8 cellular contexts compared by ENCODE assay signal in genomic region chr1:234478152-234478480, GRCh38. TPM values are rescaled to one million over a fixed set of nuclear protein-coding genes. Genes with fewer than 3 reads are reported as not detected.
A peak's percentile ranks its signal among the peaks of the same experiment; 100 is the strongest.
DNase-seq lines count a peak whose midpoint lies in the region; ATAC-seq, FAIRE-seq and TF ChIP-seq lines count a peak whose summit lies in the region.

No MANE protein-coding gene starts in this region.

- POLR2A ChIA-PET in A673 (lab: Charles Lee; ENCODE audit: low non-redundant PET) (no interaction called here), endothelial cell of umbilical vein (lab: Charles Lee) (no interaction called here)
- POLR2A ChIA-PET in activated CD8-positive, alpha-beta T cell treated with anti-CD3 and anti-CD28 coated beads, Interleukin-2, amount 10 ng/mL, durations not matched to agents 7 days and 5 days (lab: Charles Lee), result interaction anchor here (0.8 to 1.7 kb wide), 12 partner anchors 9 to 509 kb away, joined by 3 to 7 read pairs (median 3); partner anchors contain the start of genes COA6 and IRF2BP2
- POLR2A ChIA-PET in naive thymus-derived CD8-positive, alpha-beta T cell (lab: Charles Lee), result interaction anchor here (0.7 to 3.2 kb wide), 13 partner anchors 9 to 1027 kb away, joined by 3 to 30 read pairs (median 9); partner anchors contain the start of genes B3GALNT2, COA6, IRF2BP2 and RBM34

- H3K27me3 Mint-ChIP-seq in activated CD8-positive, alpha-beta T cell treated with anti-CD3 and anti-CD28 coated beads, Interleukin-2, amount 10 ng/mL, durations not matched to agents 7 days and 5 days (ENCODE audit: low read depth), result peaks cover 14% of the 10 kb centered on the region
- H3K27me3 Mint-ChIP-seq in naive thymus-derived CD8-positive, alpha-beta T cell, result peaks cover 0 to 14% (median 6%) of the 10 kb centered on the region in 5 donors

- DNase-seq in A673 (ENCODE audit: low spot score), result peak; percentile 54
- peak; percentile 65 for DNase-seq in NCI-H345 (lab: John Stamatoyannopoulos, UW)
- peak; percentile 80 for DNase-seq in activated CD8-positive, alpha-beta T cell treated with anti-CD3 and anti-CD28 coated beads, Interleukin-2, amount 10 ng/mL, durations not matched to agents 7 days and 5 days
- DNase-seq in endothelial cell of umbilical vein (ENCODE audit: low read depth, low spot score), result no peak
- DNase-seq in naive thymus-derived CD8-positive, alpha-beta T cell, result peak; percentile 65 to 89 (median 76)
- DNase-seq in stimulated activated naive CD4-positive, alpha-beta T cell treated with Interleukin-2 at 50 U/mL for 16 hours (lab: John Stamatoyannopoulos, UW), result peak; percentile 68

- peaks cover 9% of the 10 kb centered on the region for H3K36me3 Mint-ChIP-seq in activated CD8-positive, alpha-beta T cell treated with anti-CD3 and anti-CD28 coated beads, Interleukin-2, amount 10 ng/mL, durations not matched to agents 7 days and 5 days (ENCODE audit: low read depth)
- no peaks in the 10 kb centered on the region for H3K36me3 Mint-ChIP-seq in naive thymus-derived CD8-positive, alpha-beta T cell

- H3K36me3 ChIP-seq in A673 (ENCODE audit: insufficient read depth, low read length, poor library complexity, severe bottlenecking) (no peaks in the 10 kb centered on the region), endothelial cell of umbilical vein (ENCODE audit: control insufficient read depth in 2 of 2, extremely low read depth in 1 of 2, insufficient read depth in 2 of 2, low read length in 2 of 2) (no peaks in the 10 kb centered on the region)

- peak overlapping the region; percentile 81 for H3K27ac Mint-ChIP-seq in activated CD8-positive, alpha-beta T cell treated with anti-CD3 and anti-CD28 coated beads, Interleukin-2, amount 10 ng/mL, durations not matched to agents 7 days and 5 days
- peak overlapping the region; percentile 58 to 96 (median 92) for H3K27ac Mint-ChIP-seq in naive thymus-derived CD8-positive, alpha-beta T cell

- no TSS peak for BruUV-seq in A673 (replicated peaks; lab: Mats Ljungman, UMichigan)
- BruUV-seq in endothelial cell of umbilical vein (replicated peaks; lab: Mats Ljungman, UMichigan), result no TSS peak

- peak overlapping the region; percentile 61 for H3K4me3 ChIP-seq in A673 (ENCODE audit: low read depth, low read length, poor library complexity, severe bottlenecking)
- H3K4me3 ChIP-seq in endothelial cell of umbilical vein (replicated peaks in 1 of 3; ENCODE audit: insufficient read depth in 1 of 3, low read depth in 1 of 3, low read length in 3 of 3), result peak overlapping the region; percentile 37 to 78 (median 48)

- H4K20me1 ChIP-seq in endothelial cell of umbilical vein (replicated peaks; ENCODE audit: control insufficient read depth, extremely low read depth, insufficient read depth, low read length), result no peaks in the 10 kb centered on the region

- CTCF ChIA-PET in A673 (lab: Charles Lee) (no interaction called here), endothelial cell of umbilical vein (lab: Charles Lee) (interaction anchor here (0.6 to 2.1 kb wide), 7 partner anchors 9 to 939 kb away, joined by 3 to 10 read pairs (median 4); partner anchors contain the start of gene COA6)
- CTCF ChIA-PET in activated CD8-positive, alpha-beta T cell treated with anti-CD3 and anti-CD28 coated beads, Interleukin-2, amount 10 ng/mL, durations not matched to agents 7 days and 5 days (lab: Charles Lee), result interaction anchor here (0.7 to 2.1 kb wide), 11 partner anchors 9 to 938 kb away, joined by 3 to 10 read pairs (median 3); no protein-coding TSS in a partner anchor

- ATAC-seq in GM18858 (IDR thresholded peaks at IDR 0.05; ENCODE audit: unreplicated experiment) (peak; percentile 26), HG03039 (IDR thresholded peaks at IDR 0.05; ENCODE audit: unreplicated experiment) (peak; percentile 50)
- ATAC-seq in activated CD8-positive, alpha-beta T cell treated with anti-CD3 and anti-CD28 coated beads, Interleukin-2, amount 10 ng/mL, durations not matched to agents 7 days and 5 days, result peak; percentile 85
- peak; percentile 81 to 85 for ATAC-seq in naive thymus-derived CD8-positive, alpha-beta T cell

- H3K4me2 ChIP-seq in endothelial cell of umbilical vein (ENCODE audit: insufficient read depth, low read length), result peak overlapping the region; percentile 95

- no peaks in the 10 kb centered on the region for H3K9me1 ChIP-seq in endothelial cell of umbilical vein (replicated peaks; ENCODE audit: control insufficient read depth, extremely low read depth, insufficient read depth, low read length)

- peaks cover 51% of the 10 kb centered on the region for H3K4me1 Mint-ChIP-seq in activated CD8-positive, alpha-beta T cell treated with anti-CD3 and anti-CD28 coated beads, Interleukin-2, amount 10 ng/mL, durations not matched to agents 7 days and 5 days (ENCODE audit: low read depth)
- peaks cover 20 to 48% (median 48%) of the 10 kb centered on the region in 4 donors for H3K4me1 Mint-ChIP-seq in naive thymus-derived CD8-positive, alpha-beta T cell

- H3K27me3 ChIP-seq in A673 (replicated peaks; ENCODE audit: insufficient read depth, low read depth, low read length, poor library complexity) (peaks cover 9% of the 10 kb centered on the region), endothelial cell of umbilical vein (ENCODE audit: control insufficient read depth in 2 of 2, insufficient read depth in 2 of 2, low read length in 2 of 2) (peaks cover 16 to 21% of the 10 kb centered on the region in 2 experiments)

- H3K4me1 ChIP-seq in A673 (ENCODE audit: insufficient read depth, low read length, poor library complexity, severe bottlenecking) (peaks cover 24% of the 10 kb centered on the region), endothelial cell of umbilical vein (ENCODE audit: control insufficient read depth, extremely low read depth, insufficient read depth, low read length) (peaks cover 11% of the 10 kb centered on the region)

- H3K9me3 ChIP-seq in A673 (ENCODE audit: low read depth, low read length, poor library complexity, severe bottlenecking) (no peaks in the 10 kb centered on the region), endothelial cell of umbilical vein (replicated peaks; ENCODE audit: control insufficient read depth, insufficient read depth, low read length) (no peaks in the 10 kb centered on the region)

- H3K4me3 Mint-ChIP-seq in activated CD8-positive, alpha-beta T cell treated with anti-CD3 and anti-CD28 coated beads, Interleukin-2, amount 10 ng/mL, durations not matched to agents 7 days and 5 days, result peak overlapping the region; percentile 83
- H3K4me3 Mint-ChIP-seq in naive thymus-derived CD8-positive, alpha-beta T cell, result peak overlapping the region; percentile 81 to 93 (median 90)

- FAIRE-seq in endothelial cell of umbilical vein (lab: Jason Lieb, UNC), result no peak

- peaks cover 9% of the 10 kb centered on the region for H3K79me2 ChIP-seq in endothelial cell of umbilical vein (ENCODE audit: control insufficient read depth, insufficient read depth, low read length)

- intact Hi-C loops in A673 (cut with micrococcal nuclease; ENCODE audit: unreplicated experiment), result loop anchor here (1.0 kb wide), 1 partner anchor 363 kb away; no protein-coding TSS in a partner anchor
- intact Hi-C loops in endothelial cell of umbilical vein (cut with micrococcal nuclease), result loop anchor here (1.0 to 10.0 kb wide), 4 partner anchors 105 to 1027 kb away; partner anchors contain the start of genes B3GALNT2 and COA6

- dilution Hi-C loops in endothelial cell of umbilical vein (cut with MboI; ENCODE audit: extremely low pct_ligation_motif_present, low sequenced_read_pairs), result no loop called here

- H3K9ac ChIP-seq in endothelial cell of umbilical vein (replicated peaks; ENCODE audit: extremely low read depth, insufficient read depth, low read length), result peak overlapping the region; percentile 63

- H2AFZ ChIP-seq in endothelial cell of umbilical vein (ENCODE audit: low read depth, low read length), result peak overlapping the region; percentile 80

- no peak for TF ChIP-seq CTCF in A673 (conservative IDR thresholded peaks at IDR 0.05; ENCODE audit: low read depth, low read length)
- TF ChIP-seq CTCF in endothelial cell of umbilical vein (IDR thresholded peaks at IDR 0.05; ENCODE audit: extremely low read depth in 1 of 2, insufficient read depth in 1 of 2, low read depth in 1 of 2, low read length in 2 of 2), result no peak

- H3K9me3 Mint-ChIP-seq in activated CD8-positive, alpha-beta T cell treated with anti-CD3 and anti-CD28 coated beads, Interleukin-2, amount 10 ng/mL, durations not matched to agents 7 days and 5 days (ENCODE audit: insufficient read depth), result no peaks in the 10 kb centered on the region
- no peaks in the 10 kb centered on the region for H3K9me3 Mint-ChIP-seq in naive thymus-derived CD8-positive, alpha-beta T cell

- TF ChIP-seq POLR2A in endothelial cell of umbilical vein (IDR thresholded peaks at IDR 0.05; ENCODE audit: low read depth, low read length), result peak; percentile 32

- H3K27ac ChIP-seq in A673 (ENCODE audit: low read depth, low read length, poor library complexity, severe bottlenecking), result peak overlapping the region; percentile 82
- H3K27ac ChIP-seq in endothelial cell of umbilical vein (ENCODE audit: insufficient read depth, low read depth, low read length), result peak overlapping the region; percentile 32

TF ChIP-seq in endothelial cell of umbilical vein, 7 proteins besides CTCF, POLR2A, EP300 and RAD21 (continues in another document):
- TF ChIP-seq MAX (IDR thresholded peaks at IDR 0.05; ENCODE audit: insufficient read depth, insufficient read length) (no peak), POLR2AphosphoS5 (IDR thresholded peaks at IDR 0.05; ENCODE audit: insufficient read depth, low read depth, low read length) (no peak), JUN (IDR thresholded peaks at IDR 0.05; ENCODE audit: borderline replicate concordance, insufficient read depth, insufficient read length, low read depth) (no peak), MYC (IDR thresholded peaks at IDR 0.05; ENCODE audit: low read depth, low read length) (no peak), GATA2 (IDR thresholded peaks at IDR 0.05; ENCODE audit: insufficient read depth, insufficient read length, low read depth, low read length) (no peak)

RNA-seq across cellular contexts. Expression of gene TARBP1, which starts 0.9 kb away (rescaled TPM):
- total RNA-seq in A673 (2021) (28.0 and 31.9 TPM in 2 replicates), endothelial cell of umbilical vein (21.0 and 23.4 TPM in 2 replicates)
- total RNA-seq in activated CD8-positive, alpha-beta T cell treated with anti-CD3 and anti-CD28 coated beads, Interleukin-2, amount 10 ng/mL, durations not matched to agents 7 days and 5 days, result 10 to 100 TPM; 35.7 TPM
- polyA plus RNA-seq in endothelial cell of umbilical vein, result 17.3 and 20.4 TPM in 2 replicates
- 13.1 and 14.5 TPM in 2 replicates for polyA plus RNA-seq in endothelial cell of umbilical vein (2011; cell fraction: cytosol; rRNA removed)
- polyA plus RNA-seq in endothelial cell of umbilical vein (2011; cell fraction: nucleus; rRNA removed), result 110 and 116 TPM in 2 replicates
- 17.4 and 18.0 TPM in 2 replicates for polyA plus RNA-seq in endothelial cell of umbilical vein (2012)
- 21.2 and 27.0 TPM in 2 replicates for polyA minus RNA-seq in endothelial cell of umbilical vein
- polyA minus RNA-seq in endothelial cell of umbilical vein (2011; cell fraction: cytosol; rRNA and poly(A)+ RNA removed), result 14.7 TPM
- polyA minus RNA-seq in endothelial cell of umbilical vein (2011; cell fraction: nucleus; rRNA and poly(A)+ RNA removed), result 22.8 and 30.0 TPM in 2 replicates
- total RNA-seq in naive thymus-derived CD8-positive, alpha-beta T cell, result 10 to 100 TPM; 54.7 to 61.1 TPM
- 10 to 100 TPM; 12.8 to 15.6 (median 13.2) TPM for polyA plus RNA-seq in naive thymus-derived CD8-positive, alpha-beta T cell

Comparison
In these comparisons a context has a peak if more than half of its experiments do, and no peak if none do; other contexts are left out.
1. ATAC-seq: peak in every context shown above with its lines; median percentile 85 in activated CD8-positive, alpha-beta T cell treated with anti-CD3 and anti-CD28 coated beads, Interleukin-2, amount 10 ng/mL, durations not matched to agents 7 days and 5 days; 83 in naive thymus-derived CD8-positive, alpha-beta T cell; 50 in HG03039; 26 in GM18858.
2. POLR2A ChIA-PET loops: an anchor here in activated CD8-positive, alpha-beta T cell treated with anti-CD3 and anti-CD28 coated beads, Interleukin-2, amount 10 ng/mL, durations not matched to agents 7 days and 5 days (0.8 to 1.7 kb wide) and naive thymus-derived CD8-positive, alpha-beta T cell (0.7 to 3.2 kb wide); none called in A673 and endothelial cell of umbilical vein.